ENCODE assay signal across 21 cellular contexts in the genomic region with DNA sequence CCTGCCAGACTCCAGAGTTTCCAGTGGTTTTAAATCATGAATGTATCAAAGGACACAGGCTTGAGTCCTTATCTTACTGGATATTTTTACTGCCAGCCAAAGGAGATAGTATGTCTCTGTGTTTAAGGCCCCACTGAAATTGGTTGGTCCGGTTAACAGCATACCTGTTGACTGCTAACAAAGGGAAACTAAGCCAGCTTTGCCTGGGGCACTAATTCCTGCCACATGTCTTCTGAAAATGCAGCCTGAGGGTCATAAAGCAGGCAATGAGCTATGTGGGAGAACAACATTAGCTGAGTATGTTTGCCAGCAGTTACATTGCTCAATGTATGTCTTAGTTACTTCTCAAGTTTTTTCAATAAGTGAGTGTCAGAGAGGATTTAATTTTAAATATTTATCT. TPM values are rescaled to one million over a fixed set of nuclear protein-coding genes. Genes with fewer than 3 reads are reported as not detected.
DNase-seq lines count a peak whose midpoint lies in the region; ATAC-seq and TF ChIP-seq lines count a peak whose summit lies in the region.
"Had no signal": no experiment of that assay in that cellular context is flagged by ENCODE, and none has a peak within 500 bp of the region (broad histone marks: within the 10 kb centered on the region; RNA-seq: fewer than 3 reads in every experiment).

No MANE protein-coding gene starts in this region.

- CTCF ChIA-PET in HEK293 (lab: Yijun Ruan, JAX), result interaction anchor here (0.7 kb wide), 1 partner anchor 16 kb away, joined by 3 read pairs; no protein-coding TSS in a partner anchor

- H3K4me3 ChIP-seq in HEK293 (ENCODE audit: low read depth, low read length) (no peak overlapping the region), colonic mucosa (no peak overlapping the region)
- H3K4me3 ChIP-seq: GM23248, K562 had no signal

- H3K36me3 ChIP-seq in HEK293 (ENCODE audit: control insufficient read depth in 2 of 2, insufficient read depth in 1 of 2, low read length in 2 of 2) (no peaks in the 10 kb centered on the region), colonic mucosa (no peaks in the 10 kb centered on the region)

- no peak overlapping the region for H3K9ac ChIP-seq in colonic mucosa (ENCODE audit: low read depth in 2 of 2, low read length in 2 of 2)
- H3K9ac ChIP-seq: GM23248 had no signal

- no peak for TF ChIP-seq POLR2A in erythroblast (IDR thresholded peaks at IDR 0.05; ENCODE audit: low read length)

- no peak overlapping the region for H3K27ac ChIP-seq in HEK293 (ENCODE audit: extremely low read depth, low read depth, low read length)
- H3K27ac ChIP-seq in colonic mucosa, result peak overlapping the region; percentile 31
- H3K27ac ChIP-seq: GM23248 had no signal

- POLR2A ChIA-PET in HEK293 (lab: Yijun Ruan, JAX), result no interaction called here

- no peaks in the 10 kb centered on the region for H3K9me3 ChIP-seq in HEK293 (ENCODE audit: control insufficient read depth, insufficient read depth, low read depth, low read length)
- H3K9me3 ChIP-seq in colonic mucosa, result no peaks in the 10 kb centered on the region

- H3K4me1 ChIP-seq in HEK293 (ENCODE audit: control insufficient read depth, insufficient read depth, low read length) (0 out of 2 replicates have a peak, but pooled peaks cover 2% of the 10 kb centered on the region), colonic mucosa (peaks cover 6% of the 10 kb centered on the region)

- peak; percentile 22 for ATAC-seq in left colon
- no peak for ATAC-seq in GM18907 (IDR thresholded peaks at IDR 0.05; ENCODE audit: unreplicated experiment)
- ATAC-seq: K562, SK-N-SH treated with all-trans-retinoic acid at 6 μM for 48 hours had no signal

- no peaks in the 10 kb centered on the region for H3K27me3 ChIP-seq in colonic mucosa

- TF ChIP-seq CTCF in HEK293 (tag by site-specific recombination; IDR thresholded peaks at IDR 0.05) (no peak), colonic mucosa (IDR thresholded peaks at IDR 0.05) (no peak)

- intact Hi-C loops in colonic mucosa (cut with DNase I) (no loop called here), left colon (cut with DNase I, micrococcal nuclease) (no loop called here)

- DNase-seq in colonic mucosa (no peak), left colon (no peak), DMS153 treated with DMSO at 0.1 percent for 48 hours (lab: John Stamatoyannopoulos, UW; ENCODE audit: unreplicated experiment) (no peak), erythroblast (lab: John Stamatoyannopoulos, UW) (no peak)
- no peak for DNase-seq in stimulated activated CD4-positive, alpha-beta T cell treated with anti-CD3 and anti-CD28 coated beads, Interleukin-1b, Interleukin-23, amount 100 ng/mL, for 48 hours
- DNase-seq: Calu3; CD8-positive, alpha-beta memory T cell; DND-41; GM23248; H7; Kasumi-1; NCI-H1092 treated with DMSO at 0.1 percent for 48 hours; NCI-H146; NCI-H1930; NCI-H2107; NCI-H524; NCI-H774 had no signal

TF ChIP-seq in HEK293, 187 proteins besides CTCF, POLR2A, EP300 and RAD21:
- TF ChIP-seq, protein P1, sequence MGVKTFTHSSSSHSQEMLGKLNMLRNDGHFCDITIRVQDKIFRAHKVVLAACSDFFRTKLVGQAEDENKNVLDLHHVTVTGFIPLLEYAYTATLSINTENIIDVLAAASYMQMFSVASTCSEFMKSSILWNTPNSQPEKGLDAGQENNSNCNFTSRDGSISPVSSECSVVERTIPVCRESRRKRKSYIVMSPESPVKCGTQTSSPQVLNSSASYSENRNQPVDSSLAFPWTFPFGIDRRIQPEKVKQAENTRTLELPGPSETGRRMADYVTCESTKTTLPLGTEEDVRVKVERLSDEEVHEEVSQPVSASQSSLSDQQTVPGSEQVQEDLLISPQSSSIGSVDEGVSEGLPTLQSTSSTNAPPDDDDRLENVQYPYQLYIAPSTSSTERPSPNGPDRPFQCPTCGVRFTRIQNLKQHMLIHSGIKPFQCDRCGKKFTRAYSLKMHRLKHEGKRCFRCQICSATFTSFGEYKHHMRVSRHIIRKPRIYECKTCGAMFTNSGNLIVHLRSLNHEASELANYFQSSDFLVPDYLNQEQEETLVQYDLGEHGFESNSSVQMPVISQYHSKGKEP (tag by site-specific recombination; IDR thresholded peaks at IDR 0.05), result no peak
- 0 out of 2 replicates have a peak, but pooled peaks have one; percentile 22 for TF ChIP-seq SCRT1 (tag by site-specific recombination; IDR thresholded peaks at IDR 0.05; ENCODE audit: borderline replicate concordance)
- no peak for TF ChIP-seq ZNF214 (tag by site-specific recombination; IDR thresholded peaks at IDR 0.05; ENCODE audit: borderline replicate concordance)
- TF ChIP-seq ZNF514 (tag by site-specific recombination; IDR thresholded peaks at IDR 0.05), result no peak

RNA-seq across cellular contexts. Expression of a gene that starts 12.4 kb away (rescaled TPM):
- total RNA-seq in colonic mucosa (100 to 1,000 TPM; 252 to 418 TPM), left colon (100 to 1,000 TPM; 457 to 472 TPM)

RNA-seq across cellular contexts. Expression of a gene that starts 30.1 kb away (rescaled TPM):
- total RNA-seq in colonic mucosa (10 to 100 TPM; 13.9 to 20.3 TPM), left colon (10 to 100 TPM; 13.7 to 18.9 TPM)
